Comparison of ENCODE assay signal across 8 cellular contexts in genomic region chr3:178084938-178085816, GRCh38.
A peak's percentile ranks its signal among the peaks of the same experiment; 100 is the strongest.
DNase-seq lines count a peak whose midpoint lies in the region; ATAC-seq, FAIRE-seq and TF ChIP-seq lines count a peak whose summit lies in the region.

No MANE protein-coding gene starts in this region.

- no peaks in the 10 kb centered on the region for H3K36me3 ChIP-seq in uterus

- H3K9me3 Mint-ChIP-seq in activated T-helper 1 cell treated with anti-CD3 and anti-CD28 coated beads, Interleukin-12 subunit alpha, Interleukin-12 subunit beta, Interleukin-2, Interleukin-4 antibody, amounts not matched to agents 30 ng/mL and 10 ng/mL and 1 ng/mL, durations not matched to agents 14 hours and 24 hours and 36 hours: no peaks in the 10 kb centered on the region
- H3K9me3 Mint-ChIP-seq in stimulated activated naive B cell treated with anti-CD40 and anti-IgM and Interleukin-4, amounts not matched to agents 10 μg/mL and 1 μg/mL and 100 μg/mL, for 72 hours: no peaks in the 10 kb centered on the region

- H3K9me3 ChIP-seq in uterus: no peaks in the 10 kb centered on the region

- no peak overlapping the region for H3K4me3 Mint-ChIP-seq in activated T-helper 1 cell treated with anti-CD3 and anti-CD28 coated beads, Interleukin-12 subunit alpha, Interleukin-12 subunit beta, Interleukin-2, Interleukin-4 antibody, amounts not matched to agents 30 ng/mL and 10 ng/mL and 1 ng/mL, durations not matched to agents 14 hours and 24 hours and 36 hours
- H3K4me3 Mint-ChIP-seq in stimulated activated naive B cell treated with anti-CD40 and anti-IgM and Interleukin-4, amounts not matched to agents 10 μg/mL and 1 μg/mL and 100 μg/mL, for 72 hours: no peak overlapping the region

- intact Hi-C loops in activated T-helper 1 cell treated with anti-CD3 and anti-CD28 coated beads, Interleukin-12 subunit alpha, Interleukin-12 subunit beta, Interleukin-2, Interleukin-4 antibody, amounts not matched to agents 30 ng/mL and 10 ng/mL and 1 ng/mL, durations not matched to agents 14 hours and 24 hours and 36 hours (cut with micrococcal nuclease): loop anchor here (2.0 kb wide), 1 partner anchor 90 kb away; no protein-coding TSS in a partner anchor
- intact Hi-C loops in head of caudate nucleus (cut with DNase I): no loop called here
- intact Hi-C loops in uterus (cut with DNase I; ENCODE audit: low total_unique reads): no loop called here

- no peaks in the 10 kb centered on the region for H3K27me3 Mint-ChIP-seq in activated T-helper 1 cell treated with anti-CD3 and anti-CD28 coated beads, Interleukin-12 subunit alpha, Interleukin-12 subunit beta, Interleukin-2, Interleukin-4 antibody, amounts not matched to agents 30 ng/mL and 10 ng/mL and 1 ng/mL, durations not matched to agents 14 hours and 24 hours and 36 hours (ENCODE audit: insufficient read depth)
- H3K27me3 Mint-ChIP-seq in stimulated activated naive B cell treated with anti-CD40 and anti-IgM and Interleukin-4, amounts not matched to agents 10 μg/mL and 1 μg/mL and 100 μg/mL, for 72 hours: peaks cover 11 to 25% of the 10 kb centered on the region in 2 donors

- no peak for TF ChIP-seq CTCF in uterus (IDR thresholded peaks at IDR 0.05)

- H3K4me1 Mint-ChIP-seq in activated T-helper 1 cell treated with anti-CD3 and anti-CD28 coated beads, Interleukin-12 subunit alpha, Interleukin-12 subunit beta, Interleukin-2, Interleukin-4 antibody, amounts not matched to agents 30 ng/mL and 10 ng/mL and 1 ng/mL, durations not matched to agents 14 hours and 24 hours and 36 hours (ENCODE audit: low read depth): peaks cover 15% of the 10 kb centered on the region
- H3K4me1 Mint-ChIP-seq in stimulated activated naive B cell treated with anti-CD40 and anti-IgM and Interleukin-4, amounts not matched to agents 10 μg/mL and 1 μg/mL and 100 μg/mL, for 72 hours: peaks cover 5 to 8% of the 10 kb centered on the region in 2 donors

- H3K4me1 ChIP-seq in uterus: peaks cover 0 to 16% of the 10 kb centered on the region in 2 donors

- ATAC-seq in stimulated activated naive B cell treated with anti-CD40 and anti-IgM and Interleukin-4, amounts not matched to agents 10 μg/mL and 1 μg/mL and 100 μg/mL, for 72 hours (replicated peaks): no peak

- peak overlapping the region; percentile 20 to 43 for H3K27ac ChIP-seq in uterus

- H3K4me3 ChIP-seq in uterus: no peak overlapping the region

- H3K27ac Mint-ChIP-seq in activated T-helper 1 cell treated with anti-CD3 and anti-CD28 coated beads, Interleukin-12 subunit alpha, Interleukin-12 subunit beta, Interleukin-2, Interleukin-4 antibody, amounts not matched to agents 30 ng/mL and 10 ng/mL and 1 ng/mL, durations not matched to agents 14 hours and 24 hours and 36 hours: no peak overlapping the region
- H3K27ac Mint-ChIP-seq in stimulated activated naive B cell treated with anti-CD40 and anti-IgM and Interleukin-4, amounts not matched to agents 10 μg/mL and 1 μg/mL and 100 μg/mL, for 72 hours: no peak overlapping the region

- H3K36me3 Mint-ChIP-seq in activated T-helper 1 cell treated with anti-CD3 and anti-CD28 coated beads, Interleukin-12 subunit alpha, Interleukin-12 subunit beta, Interleukin-2, Interleukin-4 antibody, amounts not matched to agents 30 ng/mL and 10 ng/mL and 1 ng/mL, durations not matched to agents 14 hours and 24 hours and 36 hours (ENCODE audit: low read depth): no peaks in the 10 kb centered on the region
- no peaks in the 10 kb centered on the region for H3K36me3 Mint-ChIP-seq in stimulated activated naive B cell treated with anti-CD40 and anti-IgM and Interleukin-4, amounts not matched to agents 10 μg/mL and 1 μg/mL and 100 μg/mL, for 72 hours

- H3K27me3 ChIP-seq in uterus: no peaks in the 10 kb centered on the region

- TF ChIP-seq POLR2A in uterus (IDR thresholded peaks at IDR 0.05): no peak

- no peak for FAIRE-seq in HTR-8/SVneo (lab: Jason Lieb, UNC)

- DNase-seq in DMS153 treated with DMSO at 0.1 percent for 48 hours (lab: John Stamatoyannopoulos, UW; ENCODE audit: unreplicated experiment): peak; percentile 99
- peak; percentile 90 for DNase-seq in NCI-H2171 (lab: John Stamatoyannopoulos, UW)
- DNase-seq in activated T-helper 1 cell treated with anti-CD3 and anti-CD28 coated beads, Interleukin-12 subunit alpha, Interleukin-12 subunit beta, Interleukin-2, Interleukin-4 antibody, amounts not matched to agents 30 ng/mL and 10 ng/mL and 1 ng/mL, durations not matched to agents 14 hours and 24 hours and 36 hours (ENCODE audit: low spot score): peak; percentile 9
- DNase-seq in head of caudate nucleus: peak; percentile 74 to 97 (median 90)
- DNase-seq in non-pigmented ciliary epithelial cell (ENCODE audit: low read depth): peak; percentile 79
- DNase-seq in uterus: peak; percentile 78 to 79
- no peak for DNase-seq in HTR-8/SVneo (ENCODE audit: insufficient read length, low spot score)
- no peak for DNase-seq in stimulated activated naive B cell treated with anti-CD40 and anti-IgM and Interleukin-4, amounts not matched to agents 10 μg/mL and 1 μg/mL and 100 μg/mL, for 72 hours

Comparison
In these comparisons a context has a peak if more than half of its experiments do, and no peak if none do; other contexts are left out.
1. DNase-seq: peak in DMS153 treated with DMSO at 0.1 percent for 48 hours (single experiment), NCI-H2171 (single experiment), activated T-helper 1 cell treated with anti-CD3 and anti-CD28 coated beads, Interleukin-12 subunit alpha, Interleukin-12 subunit beta, Interleukin-2, Interleukin-4 antibody, amounts not matched to agents 30 ng/mL and 10 ng/mL and 1 ng/mL, durations not matched to agents 14 hours and 24 hours and 36 hours (single experiment), head of caudate nucleus (42 of 42), non-pigmented ciliary epithelial cell (single experiment) and uterus (2 of 2); none in HTR-8/SVneo (single experiment) and stimulated activated naive B cell treated with anti-CD40 and anti-IgM and Interleukin-4, amounts not matched to agents 10 μg/mL and 1 μg/mL and 100 μg/mL, for 72 hours (single experiment).